In the genomic region with DNA sequence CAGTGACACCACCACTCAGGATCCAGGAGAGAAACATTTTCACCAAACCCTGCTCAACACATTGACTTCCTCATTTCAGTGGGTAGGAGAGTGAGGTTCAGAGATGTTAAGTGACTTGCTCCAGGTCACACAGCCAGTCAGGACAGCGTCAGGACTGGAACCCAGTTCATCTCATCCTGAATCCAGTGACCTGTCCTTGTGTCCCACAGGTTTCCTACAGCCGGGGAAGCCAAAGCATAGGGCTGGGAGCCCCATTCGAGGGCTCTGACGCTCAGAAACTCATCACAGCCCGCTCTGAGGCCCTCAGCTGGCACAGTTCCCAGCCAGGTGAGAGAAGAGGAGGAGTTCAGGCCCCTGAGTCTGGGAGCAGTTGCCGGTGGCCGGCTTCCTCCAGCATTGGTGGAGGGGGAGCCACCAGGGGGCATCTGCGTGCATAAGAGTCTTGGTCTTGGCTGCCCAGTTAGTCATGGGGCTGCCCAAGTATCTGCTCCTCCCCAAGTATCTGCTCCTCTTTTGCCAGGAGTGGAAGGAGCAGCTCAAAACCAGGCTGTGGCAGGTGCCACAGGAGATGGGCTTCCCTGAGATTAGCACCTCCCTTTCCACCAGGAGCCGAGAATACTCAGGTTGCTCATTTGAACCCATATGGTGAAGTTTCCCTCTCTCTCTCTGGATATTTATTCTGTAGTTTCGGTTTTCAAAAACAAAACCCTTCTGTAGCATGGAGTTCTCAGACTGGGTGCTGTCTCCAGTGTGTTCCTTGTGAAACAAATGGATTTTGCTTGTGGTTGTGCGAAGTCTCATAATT, we compare ENCODE assay signal across 9 cellular contexts. TPM values are rescaled to one million over a fixed set of nuclear protein-coding genes. Genes with fewer than 3 reads are reported as not detected.
A peak's percentile ranks its signal among the peaks of the same experiment; 100 is the strongest.
DNase-seq lines count a peak whose midpoint lies in the region; ATAC-seq, FAIRE-seq and TF ChIP-seq lines count a peak whose summit lies in the region.
"Had no signal": no experiment of that assay in that cellular context is flagged by ENCODE, and none has a peak within 500 bp of the region (broad histone marks: within the 10 kb centered on the region; RNA-seq: fewer than 3 reads in every experiment).

No MANE protein-coding gene starts in this region.

- peaks cover 8% of the 10 kb centered on the region for H3K4me1 ChIP-seq in GM12878 (ENCODE audit: control insufficient read depth, insufficient read depth, low read length)

- H3K27ac Mint-ChIP-seq in T-helper 17 cell: no peak overlapping the region

- no peaks in the 10 kb centered on the region for H3K36me3 ChIP-seq in GM12878 (ENCODE audit: control insufficient read depth in 2 of 2, insufficient read depth in 2 of 2, low read length in 1 of 2)
- H3K36me3 ChIP-seq in kidney epithelial cell (ENCODE audit: control insufficient read depth, insufficient read depth, low read length): no peaks in the 10 kb centered on the region

- SMC1A ChIA-PET in GM12878 (lab: Charles Lee; ENCODE audit: uncharacterized antibody, unreplicated experiment): interaction anchor here (0.7 to 5.7 kb wide), 8 partner anchors 53 to 248 kb away, joined by 3 to 43 read pairs (median 4); no protein-coding TSS in a partner anchor

- no peaks in the 10 kb centered on the region for H4K20me1 ChIP-seq in GM12878 (ENCODE audit: control insufficient read depth, insufficient read depth)

- H3K4me2 ChIP-seq in GM12878 (ENCODE audit: control insufficient read depth, insufficient read depth): peak overlapping the region; percentile 56; the same call in 1 of the 2 replicates

- RAD21 ChIA-PET in GM12878 (lab: Charles Lee; ENCODE audit: unreplicated experiment): interaction anchor here (1.3 to 3.4 kb wide), 3 partner anchors 50 to 77 kb away, joined by 3 to 27 read pairs (median 15); no protein-coding TSS in a partner anchor

- DNase-seq in DMS153 (lab: John Stamatoyannopoulos, UW): peak; percentile 7
- DNase-seq in NCI-H69 (lab: John Stamatoyannopoulos, UW): peak; percentile 84
- peak; percentile 17 for DNase-seq in GM12878 (ENCODE audit: low read depth, low spot score)
- no peak for DNase-seq in kidney epithelial cell (ENCODE audit: low read depth)
- peak; percentile 55 for DNase-seq in superior temporal gyrus (ENCODE audit: extremely low spot score)
- DNase-seq in T-helper 17 cell: no peak

- no peaks in the 10 kb centered on the region for H3K36me3 Mint-ChIP-seq in T-helper 17 cell (ENCODE audit: low read depth)

- H3K4me3 ChIP-seq in GM12878: no peak overlapping the region
- H3K4me3 ChIP-seq in kidney epithelial cell (ENCODE audit: low read depth, low read length): no peak overlapping the region

- WGBS in GM12878 (ENCODE audit: insufficient coverage, insufficient replicate concordance, low lambda C conversion rate, missing lambda C conversion rate): 37% methylated on average over 11 of the region's 11 CpGs

- ATAC-seq in GM21786 (IDR thresholded peaks at IDR 0.05; ENCODE audit: unreplicated experiment) (peak; percentile 69), GM12878 (peak; percentile 95), T-helper 17 cell (no peak), HG03439 (IDR thresholded peaks at IDR 0.05; ENCODE audit: unreplicated experiment) (no peak)

- CTCF ChIA-PET in GM12878 (lab: Yijun Ruan, JAX): interaction anchor here (0.6 to 7.0 kb wide), 9 partner anchors 10 to 85 kb away, joined by 3 to 92 read pairs (median 4); no protein-coding TSS in a partner anchor

- peak; percentile 31 for FAIRE-seq in GM12878 (lab: Jason Lieb, UNC)
- FAIRE-seq: islet of Langerhans had no signal

- peaks cover 17% of the 10 kb centered on the region for H3K27me3 Mint-ChIP-seq in T-helper 17 cell

- H3K27ac ChIP-seq in GM12878 (ENCODE audit: control insufficient read depth, insufficient read depth): no peak overlapping the region

- H3K4me1 Mint-ChIP-seq in T-helper 17 cell: no peaks in the 10 kb centered on the region

- peak; percentile 65 for TF ChIP-seq RAD21 in GM12878 (IDR thresholded peaks at IDR 0.05; ENCODE audit: insufficient read depth, low read depth, low read length)

- no peak for TF ChIP-seq POLR2A in GM12878 (IDR thresholded peaks at IDR 0.05; ENCODE audit: low read depth, low read length)

- in situ Hi-C loops in GM12878 (cut with MboI): no loop called here

- H3K79me2 ChIP-seq in GM12878 (ENCODE audit: control insufficient read depth, insufficient read depth, low read length): no peaks in the 10 kb centered on the region

- H3K27me3 ChIP-seq in GM12878 (replicated peaks in 1 of 2; ENCODE audit: control insufficient read depth in 2 of 2, insufficient read depth in 2 of 2, low read length in 1 of 2) (0 out of 4 replicates have a peak, but pooled peaks cover 0 to 1% of the 10 kb centered on the region in 2 experiments), kidney epithelial cell (ENCODE audit: control insufficient read depth, insufficient read depth, low read length) (peaks cover 5% of the 10 kb centered on the region)

- peak overlapping the region; percentile 13; the same call in 1 of the 2 replicates for H2AFZ ChIP-seq in GM12878 (ENCODE audit: control insufficient read depth, low read depth, low read length)

- no TSS peak for BruUV-seq in GM12878 (replicated peaks; lab: Mats Ljungman, UMichigan)

- no peak overlapping the region for H3K4me3 Mint-ChIP-seq in T-helper 17 cell

- TF ChIP-seq EP300 in GM12878 (IDR thresholded peaks at IDR 0.05; ENCODE audit: borderline replicate concordance in 1 of 2, control insufficient read depth in 1 of 2, low read depth in 2 of 2, low read length in 2 of 2): no peak

- POLR2A ChIA-PET in GM12878 (lab: Charles Lee): interaction anchor here (0.5 kb wide), 1 partner anchor 51 kb away, joined by 5 read pairs; no protein-coding TSS in a partner anchor

- no peaks in the 10 kb centered on the region for H3K9me3 ChIP-seq in GM12878 (replicated peaks; ENCODE audit: control insufficient read depth, insufficient read depth, low read length)
- H3K9me3 ChIP-seq in T-helper 17 cell (ENCODE audit: control insufficient read depth, low read length, poor library complexity, severe bottlenecking): no peaks in the 10 kb centered on the region

- no peak overlapping the region for H3K9ac ChIP-seq in GM12878 (ENCODE audit: control insufficient read depth, insufficient read depth, low read length)

- intact Hi-C loops in GM12878 (cut with micrococcal nuclease; ENCODE audit: unreplicated experiment): loop anchor here (1.0 kb wide), 1 partner anchor 75 kb away; no protein-coding TSS in a partner anchor

- TF ChIP-seq CTCF in GM12878 (IDR thresholded peaks at IDR 0.05 in 2 of 3, conservative IDR thresholded peaks at IDR 0.05 in 1 of 3; ENCODE audit: control insufficient read depth in 2 of 3, extremely low read depth in 1 of 3, insufficient read depth in 1 of 3, low read depth in 3 of 3, low read length in 3 of 3) (peak; percentile 69 to 86 (median 72)), kidney epithelial cell (IDR thresholded peaks at IDR 0.05; ENCODE audit: insufficient read depth, low read length, poor library complexity, severe bottlenecking) (peak; percentile 61)

TF ChIP-seq in GM12878, 131 proteins besides CTCF, POLR2A, EP300 and RAD21 (continues in another document):
- TF ChIP-seq SIX5 (IDR thresholded peaks at IDR 0.05; ENCODE audit: low read depth, low read length, severe bottlenecking): no peak
- TF ChIP-seq HDAC2 (IDR thresholded peaks at IDR 0.05): no peak
- TF ChIP-seq CREM (IDR thresholded peaks at IDR 0.05; ENCODE audit: low read depth): no peak
- no peak for TF ChIP-seq GATAD2B (conservative IDR thresholded peaks at IDR 0.05; ENCODE audit: low read depth)
- no peak for TF ChIP-seq ZBED1 (IDR thresholded peaks at IDR 0.05; ENCODE audit: borderline replicate concordance)
- TF ChIP-seq, protein P1, sequence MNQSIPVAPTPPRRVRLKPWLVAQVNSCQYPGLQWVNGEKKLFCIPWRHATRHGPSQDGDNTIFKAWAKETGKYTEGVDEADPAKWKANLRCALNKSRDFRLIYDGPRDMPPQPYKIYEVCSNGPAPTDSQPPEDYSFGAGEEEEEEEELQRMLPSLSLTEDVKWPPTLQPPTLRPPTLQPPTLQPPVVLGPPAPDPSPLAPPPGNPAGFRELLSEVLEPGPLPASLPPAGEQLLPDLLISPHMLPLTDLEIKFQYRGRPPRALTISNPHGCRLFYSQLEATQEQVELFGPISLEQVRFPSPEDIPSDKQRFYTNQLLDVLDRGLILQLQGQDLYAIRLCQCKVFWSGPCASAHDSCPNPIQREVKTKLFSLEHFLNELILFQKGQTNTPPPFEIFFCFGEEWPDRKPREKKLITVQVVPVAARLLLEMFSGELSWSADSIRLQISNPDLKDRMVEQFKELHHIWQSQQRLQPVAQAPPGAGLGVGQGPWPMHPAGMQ (IDR thresholded peaks at IDR 0.05; ENCODE audit: borderline replicate concordance): no peak
- TF ChIP-seq FOXM1 (IDR thresholded peaks at IDR 0.05; ENCODE audit: low read depth, low read length): no peak
- no peak for TF ChIP-seq BACH1 (IDR thresholded peaks at IDR 0.05; ENCODE audit: borderline replicate concordance)
- TF ChIP-seq CHD1 (IDR thresholded peaks at IDR 0.05; ENCODE audit: low read depth, low read length): no peak
- TF ChIP-seq STAT1 (conservative IDR thresholded peaks at IDR 0.05): no peak

RNA-seq across cellular contexts. Expression of gene TNFRSF13B, which starts 56.0 kb away (rescaled TPM):
- 353 and 380 TPM in 2 replicates for total RNA-seq in GM12878 (2013; cell fraction: nucleolus; rRNA removed)
- 101 and 116 TPM in 2 replicates for total RNA-seq in GM12878 (2014; rRNA removed)
- total RNA-seq in GM12878 (2014; rRNA removed; fragmentation: Illumina TruSeq; extraction: Trizol): 50.4 and 53.0 TPM in 2 replicates
- 160 and 161 TPM in 2 replicates for total RNA-seq in GM12878 (2021)
- polyA plus RNA-seq in GM12878 (2011; ENCODE audit: low read depth): 102 TPM
- polyA plus RNA-seq in GM12878 (2011; rRNA removed): 45.9 and 91.3 TPM in 2 replicates
- 124 and 142 TPM in 2 replicates for polyA plus RNA-seq in GM12878 (2011; cell fraction: cytosol; rRNA removed)
- polyA plus RNA-seq in GM12878 (2011; cell fraction: nucleus; rRNA removed): 234 and 258 TPM in 2 replicates
- polyA plus RNA-seq in GM12878 (2012): 237 and 313 TPM in 2 replicates
- polyA plus RNA-seq in GM12878 (2014; fragmentation: Illumina TruSeq; extraction: Trizol): 53.0 and 141 TPM in 2 replicates
- polyA plus RNA-seq in GM12878 (2014; fragmentation: Nextera tagmentation; extraction: Ambion mirVana): 10 to 100 TPM; 15.5 to 23.1 TPM
- 231 and 255 TPM in 2 replicates for polyA plus RNA-seq in GM12878 (2014; rRNA removed)
- 100 to 1,000 TPM; 121 to 139 TPM for polyA plus RNA-seq in GM12878 (2016; fragmentation: Nextera tagmentation; extraction: Ambion mirVana)
- 123 and 202 TPM in 2 replicates for polyA minus RNA-seq in GM12878 (2011; rRNA and poly(A)+ RNA removed)
- 45.4 TPM in 2 replicates for polyA minus RNA-seq in GM12878 (2011; cell fraction: cytosol; rRNA and poly(A)+ RNA removed)
- 141 and 184 TPM in 2 replicates for polyA minus RNA-seq in GM12878 (2011; cell fraction: nucleus; rRNA and poly(A)+ RNA removed)
- not detected in 2 replicates for total RNA-seq in kidney epithelial cell
- total RNA-seq in T-helper 17 cell: 1 to 10 TPM in 1 of 2 donors, not detected in 1; 1.1 TPM

Comparison
In these comparisons a context has a peak if more than half of its experiments do, and no peak if none do; other contexts are left out.
1. DNase-seq: peak in DMS153 (single experiment), NCI-H69 (single experiment), GM12878 (single experiment) and superior temporal gyrus (single experiment); none in kidney epithelial cell (single experiment) and T-helper 17 cell (0 of 3).
2. ATAC-seq: peak in GM21786 (single experiment) and GM12878 (single experiment); none in T-helper 17 cell (single experiment) and HG03439 (single experiment).
3. RNA of gene TNFRSF13B, which starts 56.0 kb away (total RNA-seq): 50.4 to 380 TPM in GM12878; 1.1 TPM in T-helper 17 cell and not detected in kidney epithelial cell; every median in the first group is over 10 times any median in the second.